ENCODE assay signal across 8 cellular contexts in the genomic region with DNA sequence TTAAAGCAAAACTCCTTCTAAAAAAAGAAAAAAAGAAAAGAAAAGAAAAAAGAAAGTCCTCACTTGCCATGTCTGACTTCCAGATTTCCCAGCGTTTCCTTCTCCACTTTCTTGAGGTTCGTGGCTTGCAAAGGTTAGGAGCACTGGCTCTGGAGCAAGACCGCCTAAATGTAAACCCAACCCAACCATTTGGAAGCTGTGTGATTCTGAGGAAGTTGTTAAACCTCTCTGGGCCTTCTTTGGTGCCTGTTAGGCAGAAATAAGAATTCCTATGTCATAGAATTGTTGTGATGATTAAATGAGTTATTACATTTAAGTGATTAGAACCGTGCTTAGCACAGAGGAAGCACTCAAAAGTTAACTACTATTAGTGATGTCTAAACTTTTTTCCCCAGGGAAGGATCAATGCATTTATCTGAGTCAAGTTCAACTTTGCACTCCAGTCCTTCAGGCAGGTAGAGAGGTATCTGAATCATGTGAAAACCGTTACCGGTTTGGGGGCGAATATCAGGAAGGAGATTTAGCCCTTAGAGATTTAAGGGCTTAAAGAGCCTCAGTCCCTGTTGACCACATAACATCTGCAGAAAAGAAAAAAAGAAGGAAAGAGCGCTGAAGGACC.
DNase-seq lines count a peak whose midpoint lies in the region; ATAC-seq and TF ChIP-seq lines count a peak whose summit lies in the region.

No MANE protein-coding gene starts in this region.

- H3K9ac ChIP-seq in duodenal mucosa (ENCODE audit: low read depth in 1 of 2, low read length in 2 of 2): no peak overlapping the region

- H3K9me3 ChIP-seq in duodenal mucosa (ENCODE audit: control insufficient read depth in 1 of 2, low read length in 2 of 2) (no peaks in the 10 kb centered on the region), prostate gland (no peaks in the 10 kb centered on the region)

- TF ChIP-seq POLR2A in prostate gland (IDR thresholded peaks at IDR 0.05): no peak

- H3K4me1 ChIP-seq in duodenal mucosa (ENCODE audit: control insufficient read depth in 1 of 2, insufficient read depth in 2 of 2, low read length in 2 of 2) (peaks cover 6 to 7% of the 10 kb centered on the region in 2 donors), prostate gland (replicated peaks) (no peaks in the 10 kb centered on the region)

- H3K4me3 ChIP-seq in duodenal mucosa (ENCODE audit: low read depth in 1 of 2, low read length in 2 of 2) (peak overlapping the region; percentile 41 to 58), retinal pigment epithelial cell (ENCODE audit: low read length) (peak overlapping the region; percentile 24), prostate gland (peak overlapping the region in 1 of 2 donors; percentile 16)

- DNase-seq in retinal pigment epithelial cell (ENCODE audit: low read depth) (no peak), iPS-NIHi11 (ENCODE audit: low spot score) (no peak), prostate gland (ENCODE audit: low spot score) (no peak)
- no peak for DNase-seq in effector CD8-positive, alpha-beta T cell (lab: John Stamatoyannopoulos, UW)
- DNase-seq in effector CD4-positive, alpha-beta T cell: no peak

- H3K27ac ChIP-seq in duodenal mucosa (ENCODE audit: low read depth, low read length) (no peak overlapping the region), prostate gland (no peak overlapping the region)

- TF ChIP-seq CTCF in retinal pigment epithelial cell (conservative IDR thresholded peaks at IDR 0.05; ENCODE audit: low read depth, low read length) (no peak), prostate gland (IDR thresholded peaks at IDR 0.05) (no peak)

- H3K36me3 ChIP-seq in duodenal mucosa (ENCODE audit: control insufficient read depth in 1 of 2, insufficient read depth in 2 of 2, low read length in 2 of 2): no peaks in the 10 kb centered on the region
- H3K36me3 ChIP-seq in prostate gland: no peaks in the 10 kb centered on the region

- 76% methylated on average over 8 of the region's 8 CpGs for WGBS in prostate gland

- H3K27me3 ChIP-seq in duodenal mucosa (ENCODE audit: control insufficient read depth in 1 of 2, insufficient read depth in 2 of 2, low read length in 2 of 2) (no peaks in the 10 kb centered on the region), prostate gland (replicated peaks; ENCODE audit: insufficient read depth) (no peaks in the 10 kb centered on the region)

- ATAC-seq in GM18502 (IDR thresholded peaks at IDR 0.05; ENCODE audit: poor library complexity, unreplicated experiment) (peak; percentile 27), HG02798 (IDR thresholded peaks at IDR 0.05; ENCODE audit: poor library complexity, unreplicated experiment) (peak; percentile 16)

- intact Hi-C loops in prostate gland (cut with DNase I): no loop called here
